Comparison of ENCODE assay signal across 1 cellular context in the genomic region with DNA sequence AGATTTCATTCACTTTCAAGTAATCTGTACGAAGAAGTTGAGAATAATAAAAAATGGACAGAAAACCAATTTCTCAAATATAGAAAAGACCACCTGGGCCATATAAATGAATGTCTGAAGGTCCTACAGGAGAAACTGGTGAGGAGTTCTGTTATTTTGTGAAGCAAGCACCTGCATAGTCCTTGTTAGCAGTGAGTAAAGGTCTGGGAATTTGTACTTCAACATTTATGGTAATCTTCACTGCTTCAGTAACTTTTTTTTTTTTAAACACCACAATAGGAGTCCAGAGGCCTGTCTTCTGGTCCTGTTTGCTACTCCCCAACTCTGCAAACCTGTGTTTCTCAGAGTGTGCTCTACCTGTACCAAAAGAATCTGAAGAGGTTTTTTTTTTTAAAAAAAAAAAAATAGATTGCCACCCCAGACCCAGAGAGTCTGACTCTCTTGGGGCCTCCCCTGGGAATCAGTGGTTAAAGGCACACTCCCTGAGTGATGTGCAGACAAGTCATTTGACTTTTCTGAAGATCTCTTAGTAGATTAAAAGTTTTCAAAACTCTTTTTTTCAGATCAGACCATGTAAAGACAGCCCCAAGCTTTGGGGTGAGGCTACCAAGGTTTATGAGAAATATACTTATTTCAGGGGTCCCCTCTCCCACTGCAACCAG.
TF ChIP-seq lines count a peak whose summit lies in the region.

No MANE protein-coding gene starts in this region.

TF ChIP-seq in H1, 55 proteins besides CTCF, POLR2A, EP300 and RAD21 (continued from another document):
- TF ChIP-seq RXRA (IDR thresholded peaks at IDR 0.05; ENCODE audit: insufficient read depth, low read depth, low read length) (no peak), SP2 (IDR thresholded peaks at IDR 0.05; ENCODE audit: low read length) (no peak)
TF ChIP-seq in H1: peak in this region for 0.
